10 cellular contexts compared by ENCODE assay signal in the genomic region with DNA sequence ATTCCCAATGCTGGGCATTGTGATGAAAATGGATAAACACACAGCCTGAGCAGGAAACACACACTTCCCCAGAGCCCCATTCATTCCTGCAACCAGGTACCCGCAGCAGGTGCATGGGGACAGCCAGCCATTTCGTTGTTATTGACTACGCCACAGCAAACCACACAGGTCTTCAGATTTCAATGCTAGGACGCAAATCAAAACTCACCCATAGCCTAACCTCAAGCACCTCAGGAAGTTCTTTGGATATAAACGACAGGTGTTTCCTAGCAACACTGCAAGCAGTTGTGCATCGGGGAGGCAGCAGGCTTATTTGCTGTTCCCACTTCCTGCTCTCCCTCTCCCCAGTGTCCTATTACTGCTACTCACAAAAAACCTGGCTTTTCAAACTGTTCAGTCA.
DNase-seq lines count a peak whose midpoint lies in the region; ATAC-seq and TF ChIP-seq lines count a peak whose summit lies in the region.
"Had no signal": no experiment of that assay in that cellular context is flagged by ENCODE, and none has a peak within 500 bp of the region (broad histone marks: within the 10 kb centered on the region; RNA-seq: fewer than 3 reads in every experiment).

No MANE protein-coding gene starts in this region.

- no peak for TF ChIP-seq CTCF in Peyer's patch (IDR thresholded peaks at IDR 0.05)
- no peak for TF ChIP-seq CTCF in endothelial cell (IDR thresholded peaks at IDR 0.05; ENCODE audit: unreplicated experiment)

- H3K27ac ChIP-seq in Peyer's patch, result no peak overlapping the region

- ATAC-seq in HG03097 (IDR thresholded peaks at IDR 0.05; ENCODE audit: low FRiP score, unreplicated experiment), result peak; percentile 64
- no peak for ATAC-seq in HG02759 (IDR thresholded peaks at IDR 0.05; ENCODE audit: unreplicated experiment)

- H3K4me1 Mint-ChIP-seq in endothelial cell (ENCODE audit: unreplicated experiment), result peaks cover 27% of the 10 kb centered on the region

- no peaks in the 10 kb centered on the region for H3K36me3 ChIP-seq in Peyer's patch

- H3K9me3 ChIP-seq in Peyer's patch, result no peaks in the 10 kb centered on the region
- H3K9me3 ChIP-seq: MG63 had no signal

- H3K27me3 ChIP-seq in Peyer's patch, result no peaks in the 10 kb centered on the region
- H3K27me3 ChIP-seq: MG63 had no signal

- no peak for TF ChIP-seq POLR2A in Peyer's patch (IDR thresholded peaks at IDR 0.05)

- H3K4me1 ChIP-seq in Peyer's patch, result no peaks in the 10 kb centered on the region

- H3K27me3 Mint-ChIP-seq in endothelial cell (ENCODE audit: unreplicated experiment), result peaks cover 3% of the 10 kb centered on the region
- H3K27me3 Mint-ChIP-seq: dendritic cell treated with granulocyte-macrophage colony-stimulating factor and Interleukin-4, amounts not matched to agents 40 ng/mL and 50 ng/mL, for 4 days had no signal

- H3K27ac Mint-ChIP-seq in endothelial cell (ENCODE audit: unreplicated experiment), result peak overlapping the region; percentile 98
- H3K27ac Mint-ChIP-seq: dendritic cell treated with granulocyte-macrophage colony-stimulating factor and Interleukin-4, amounts not matched to agents 40 ng/mL and 50 ng/mL, for 4 days had no signal

- DNase-seq in DMS53 treated with DMSO at 0.1 percent for 48 hours (lab: John Stamatoyannopoulos, UW; ENCODE audit: unreplicated experiment), result peak; percentile 91
- DNase-seq in Peyer's patch, result peak in 2 of 3 donors; percentile 31 to 49
- no peak for DNase-seq in endothelial cell (ENCODE audit: low spot score)
- DNase-seq in NK-92 treated with Interleukin-12 subunit alpha and Interleukin-12 subunit beta, amount 100 ng/mL, for 24 hours (lab: John Stamatoyannopoulos, UW), result no peak
- DNase-seq in MV-4-11 (lab: John Stamatoyannopoulos, UW), result no peak
- no peak for DNase-seq in globus pallidus (ENCODE audit: low spot score)
- DNase-seq: MG63 had no signal

- peak overlapping the region; percentile 73 for H3K4me3 Mint-ChIP-seq in endothelial cell (ENCODE audit: unreplicated experiment)
- H3K4me3 Mint-ChIP-seq: dendritic cell treated with granulocyte-macrophage colony-stimulating factor and Interleukin-4, amounts not matched to agents 40 ng/mL and 50 ng/mL, for 4 days had no signal

- H3K9me3 Mint-ChIP-seq in endothelial cell (ENCODE audit: unreplicated experiment), result no peaks in the 10 kb centered on the region
- H3K9me3 Mint-ChIP-seq: dendritic cell treated with granulocyte-macrophage colony-stimulating factor and Interleukin-4, amounts not matched to agents 40 ng/mL and 50 ng/mL, for 4 days had no signal

- H3K36me3 Mint-ChIP-seq in endothelial cell (ENCODE audit: low read depth, unreplicated experiment), result peaks cover 33% of the 10 kb centered on the region

- no peak overlapping the region for H3K4me3 ChIP-seq in Peyer's patch
- H3K4me3 ChIP-seq: MG63 had no signal

Comparison
In these comparisons a context has a peak if more than half of its experiments do, and no peak if none do; other contexts are left out.
1. DNase-seq: peak in DMS53 treated with DMSO at 0.1 percent for 48 hours (single experiment) and Peyer's patch (2 of 3); none in endothelial cell (single experiment), NK-92 treated with Interleukin-12 subunit alpha and Interleukin-12 subunit beta, amount 100 ng/mL, for 24 hours (single experiment), MV-4-11 (single experiment) and globus pallidus (single experiment).